Comparison of ENCODE assay signal across 12 cellular contexts in genomic region chr5:69512740-69513260, GRCh38. TPM values are rescaled to one million over a fixed set of nuclear protein-coding genes. Genes with fewer than 3 reads are reported as not detected.
DNase-seq lines count a peak whose midpoint lies in the region; ATAC-seq and TF ChIP-seq lines count a peak whose summit lies in the region.
"Had no signal": no experiment of that assay in that cellular context is flagged by ENCODE, and none has a peak within 500 bp of the region (broad histone marks: within the 10 kb centered on the region; RNA-seq: fewer than 3 reads in every experiment).

No MANE protein-coding gene starts in this region.

- ATAC-seq in upper lobe of left lung (ENCODE audit: low FRiP score in 2 of 2) (peak in 1 of 2 donors; percentile 64), GM21619 (IDR thresholded peaks at IDR 0.05; ENCODE audit: unreplicated experiment) (no peak)
- ATAC-seq: heart left ventricle, sciatic nerve had no signal

- H3K27ac Mint-ChIP-seq in HFFc6: peak overlapping the region; percentile 47; the same call in 1 of the 2 replicates

- DNase-seq in HFFc6 (peak; percentile 68), astrocyte of the cerebellum (ENCODE audit: low read depth) (peak; percentile 49), glomerular visceral epithelial cell (ENCODE audit: extremely low spot score) (peak; percentile 40), upper lobe of left lung (no peak), NCI-H1092 treated with DMSO at 0.1 percent for 48 hours (lab: John Stamatoyannopoulos, UW) (no peak)
- no peak for DNase-seq in effector CD4-positive, alpha-beta T cell
- DNase-seq: GDM1, heart left ventricle, NCI-H2171 had no signal

- 87 to 91% methylated on average over 2 of the region's 2 CpGs for WGBS in upper lobe of left lung, 2 donors

- TF ChIP-seq POLR2A in upper lobe of left lung (IDR thresholded peaks at IDR 0.05): no peak

- H3K36me3 Mint-ChIP-seq in HFFc6 (ENCODE audit: low read depth): no peaks in the 10 kb centered on the region

- peak overlapping the region; percentile 15 to 61 (median 40) for H3K27ac ChIP-seq in upper lobe of left lung
- H3K27ac ChIP-seq: heart left ventricle, KMS-11 had no signal

- in situ Hi-C loops in astrocyte of the cerebellum (cut with HindIII; ENCODE audit: low sequenced_read_pairs): no loop called here

- H3K4me1 Mint-ChIP-seq in HFFc6 (ENCODE audit: low read depth): peaks cover 16% of the 10 kb centered on the region

- peaks cover 18 to 32% (median 20%) of the 10 kb centered on the region in 4 donors for H3K4me1 ChIP-seq in upper lobe of left lung
- H3K4me1 ChIP-seq: heart left ventricle had no signal

- H3K9me3 ChIP-seq in upper lobe of left lung: no peaks in the 10 kb centered on the region
- H3K9me3 ChIP-seq: heart left ventricle had no signal

- no peaks in the 10 kb centered on the region for H3K9me3 Mint-ChIP-seq in HFFc6

- H3K36me3 ChIP-seq in upper lobe of left lung: peaks cover 0 to 17% (median 2%) of the 10 kb centered on the region in 4 donors
- H3K36me3 ChIP-seq: heart left ventricle had no signal

- TF ChIP-seq EP300 in upper lobe of left lung (IDR thresholded peaks at IDR 0.05): no peak

- H3K4me3 ChIP-seq in astrocyte of the cerebellum (ENCODE audit: low read depth, low read length): no peak overlapping the region
- no peak overlapping the region for H3K4me3 ChIP-seq in upper lobe of left lung
- H3K4me3 ChIP-seq: heart left ventricle had no signal

- H3K27me3 ChIP-seq in upper lobe of left lung: no peaks in the 10 kb centered on the region
- H3K27me3 ChIP-seq: heart left ventricle had no signal

- no peak for TF ChIP-seq CTCF in HFFc6 (IDR thresholded peaks at IDR 0.05)
- no peak for TF ChIP-seq CTCF in astrocyte of the cerebellum (IDR thresholded peaks at IDR 0.05; ENCODE audit: low read depth, low read length, missing control alignments)
- no peak for TF ChIP-seq CTCF in upper lobe of left lung (IDR thresholded peaks at IDR 0.05)

- H3K27me3 Mint-ChIP-seq in HFFc6 (ENCODE audit: insufficient read depth): peaks cover 2% of the 10 kb centered on the region; the same call in 1 of the 2 replicates

- no peak overlapping the region for H3K4me3 Mint-ChIP-seq in HFFc6

RNA-seq across cellular contexts. Expression of gene OCLN, which starts 20.2 kb away (rescaled TPM):
- total RNA-seq in HFFc6 (2021; fragmentation: NEBNext Ultra II Directional; extraction: Animal tissue kit (Norgen Biotek cat#: 25700)): 1 to 10 TPM in 1 of 6 experiments, under 1 TPM in 5; 0.38 to 1.3 (median 0.66) TPM
- 100 to 1,000 TPM in 3 of 6 donors, 10 to 100 TPM in 3; 66.4 to 277 (median 109) TPM for total RNA-seq in upper lobe of left lung

RNA-seq across cellular contexts. Expression of gene GTF2H2C, which starts 47.2 kb away (rescaled TPM):
- total RNA-seq in HFFc6 (2021; fragmentation: NEBNext Ultra II Directional; extraction: Animal tissue kit (Norgen Biotek cat#: 25700)): 10 to 100 TPM; 31.5 to 36.0 (median 32.2) TPM
- 10 to 100 TPM; 28.4 to 56.6 (median 33.4) TPM for total RNA-seq in upper lobe of left lung

Comparison
In these comparisons a context has a peak if more than half of its experiments do, and no peak if none do; other contexts are left out.
1. DNase-seq: peak in HFFc6 (single experiment), astrocyte of the cerebellum (single experiment) and glomerular visceral epithelial cell (single experiment); none in upper lobe of left lung (0 of 2), NCI-H1092 treated with DMSO at 0.1 percent for 48 hours (single experiment) and effector CD4-positive, alpha-beta T cell (single experiment).
2. RNA of gene OCLN, which starts 20.2 kb away (total RNA-seq): 66.4 to 277 TPM in upper lobe of left lung; 0.38 to 1.3 TPM in HFFc6; every median in the first group is over 10 times any median in the second.